Comparison of ENCODE assay signal across 9 cellular contexts in the genomic region with DNA sequence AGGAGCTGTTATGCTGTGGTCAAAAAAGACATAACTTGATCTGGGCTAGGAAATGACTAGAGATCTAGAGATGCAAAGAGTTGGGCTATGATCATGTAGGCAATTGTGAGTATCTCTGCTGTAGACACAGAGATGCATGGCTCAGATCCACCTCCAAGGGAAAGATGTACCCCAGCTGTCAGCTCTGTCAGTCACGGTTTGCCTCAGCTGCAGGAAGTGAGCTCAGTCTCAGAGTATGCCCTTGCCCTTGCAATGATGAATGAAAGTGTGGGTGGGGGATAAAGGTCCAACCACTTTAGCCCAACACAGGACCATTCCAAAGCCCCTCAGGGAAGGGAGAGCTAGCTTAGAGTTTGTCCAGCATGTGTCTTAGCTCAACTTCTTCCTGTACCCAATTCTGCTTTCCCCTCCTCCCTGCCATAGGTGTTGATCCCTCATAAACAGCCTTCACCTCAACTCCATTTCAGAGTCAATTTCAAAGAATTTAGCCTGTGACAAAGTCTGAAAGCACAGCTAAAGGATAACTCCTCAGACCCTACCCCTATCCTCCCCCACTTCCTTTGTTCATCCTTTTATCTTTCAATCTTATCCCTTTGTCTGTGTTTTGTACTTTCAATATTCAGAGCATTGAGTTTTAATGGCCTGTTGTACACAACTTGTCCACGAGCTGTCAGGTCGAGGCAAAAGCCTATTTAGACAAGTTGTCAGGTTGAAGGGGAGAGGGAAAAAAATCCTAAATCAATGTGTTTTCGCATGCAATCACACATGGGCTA.
A peak's percentile ranks its signal among the peaks of the same experiment; 100 is the strongest.
DNase-seq lines count a peak whose midpoint lies in the region; ATAC-seq, FAIRE-seq and TF ChIP-seq lines count a peak whose summit lies in the region.
"Had no signal": no experiment of that assay in that cellular context is flagged by ENCODE, and none has a peak within 500 bp of the region (broad histone marks: within the 10 kb centered on the region; RNA-seq: fewer than 3 reads in every experiment).

No MANE protein-coding gene starts in this region.

- DNase-seq in GM18507 (ENCODE audit: extremely low spot score, insufficient read length, low read depth) (no peak), kidney tubule cell (ENCODE audit: low spot score) (peak; percentile 43), HEK293T (ENCODE audit: extremely low spot score) (no peak), GOT3 (lab: John Stamatoyannopoulos, UW) (no peak), cerebellar nuclear complex (lab: John Stamatoyannopoulos, UW) (no peak)
- DNase-seq: dorsolateral prefrontal cortex had no signal

- peak; percentile 96 for ATAC-seq in GM21447 (IDR thresholded peaks at IDR 0.05; ENCODE audit: unreplicated experiment)
- peak; percentile 97 for ATAC-seq in HG03469 (IDR thresholded peaks at IDR 0.05; ENCODE audit: unreplicated experiment)
- ATAC-seq in HG02970 (IDR thresholded peaks at IDR 0.05; ENCODE audit: low FRiP score, unreplicated experiment): no peak

- POLR2A ChIA-PET in HEK293T (lab: Yijun Ruan, JAX): no interaction called here

- peak; percentile 89 for FAIRE-seq in GM18507 (lab: Jason Lieb, UNC)

- CTCF ChIA-PET in HEK293T (lab: Yijun Ruan, JAX): no interaction called here

TF ChIP-seq in HEK293T, 16 proteins besides CTCF, POLR2A, EP300 and RAD21:
- TF ChIP-seq CTBP1 (IDR thresholded peaks at IDR 0.05; ENCODE audit: borderline replicate concordance): no peak
- TF ChIP-seq TARDBP (IDR thresholded peaks at IDR 0.05): no peak
- TF ChIP-seq NFRKB (IDR thresholded peaks at IDR 0.05): no peak
- no peak for TF ChIP-seq HDGF (IDR thresholded peaks at IDR 0.05; ENCODE audit: borderline replicate concordance)
